Comparison of ENCODE assay signal across 26 cellular contexts in genomic region chr2:239870863-239871262, GRCh38.
A peak's percentile ranks its signal among the peaks of the same experiment; 100 is the strongest.
DNase-seq lines count a peak whose midpoint lies in the region; FAIRE-seq and TF ChIP-seq lines count a peak whose summit lies in the region.
"Had no signal": no experiment of that assay in that cellular context is flagged by ENCODE, and none has a peak within 500 bp of the region (broad histone marks: within the 10 kb centered on the region; RNA-seq: fewer than 3 reads in every experiment).

No MANE protein-coding gene starts in this region.

- H2AFZ ChIP-seq in trophoblast cell (ENCODE audit: insufficient read depth, low read length, poor library complexity) = no peak overlapping the region
- H2AFZ ChIP-seq: GM23248 had no signal

- H3K4me3 ChIP-seq in endodermal cell (ENCODE audit: low read length) (no peak overlapping the region), trophoblast cell (ENCODE audit: low read depth, low read length) (peak overlapping the region; percentile 2), vagina (no peak overlapping the region)
- H3K4me3 ChIP-seq: GM23248 had no signal

- no peak overlapping the region for H4K91ac ChIP-seq in trophoblast cell (ENCODE audit: low read depth, low read length)

- H3K4me2 ChIP-seq in trophoblast cell (ENCODE audit: low read length) = no peak overlapping the region

- H3K27me3 Mint-ChIP-seq in endodermal cell (ENCODE audit: insufficient read depth) = peaks cover 23% of the 10 kb centered on the region

- no peak for TF ChIP-seq POLR2A in vagina (IDR thresholded peaks at IDR 0.05)
- no peak for TF ChIP-seq POLR2A in GM12892 (IDR thresholded peaks at IDR 0.05; ENCODE audit: low read depth, low read length)

- H3K4me1 Mint-ChIP-seq in endodermal cell = no peaks in the 10 kb centered on the region
- H3K4me1 Mint-ChIP-seq: CD8-positive, alpha-beta memory T cell had no signal

- H3K9ac ChIP-seq in endodermal cell (ENCODE audit: extremely low read depth, low read length, poor library complexity, severe bottlenecking) = no peak overlapping the region
- H3K9ac ChIP-seq in trophoblast cell (ENCODE audit: low read length) = no peak overlapping the region
- H3K9ac ChIP-seq: GM23248 had no signal

- no peaks in the 10 kb centered on the region for H3K79me1 ChIP-seq in trophoblast cell (ENCODE audit: low read length)

- H3K4me1 ChIP-seq in endodermal cell (ENCODE audit: control insufficient read depth, insufficient read depth, low read length) = no peaks in the 10 kb centered on the region
- no peaks in the 10 kb centered on the region for H3K4me1 ChIP-seq in trophoblast cell (ENCODE audit: control insufficient read depth in 1 of 2, insufficient read depth in 2 of 2, low read length in 2 of 2)
- no peaks in the 10 kb centered on the region for H3K4me1 ChIP-seq in vagina

- H3K27me3 ChIP-seq in endodermal cell (ENCODE audit: control insufficient read depth, insufficient read depth, low read length, poor library complexity, severe bottlenecking) (peaks cover 2% of the 10 kb centered on the region), trophoblast cell (ENCODE audit: insufficient read depth, low read length) (no peaks in the 10 kb centered on the region), vagina (no peaks in the 10 kb centered on the region)

- H3K27ac Mint-ChIP-seq in endodermal cell = no peak overlapping the region
- H3K27ac Mint-ChIP-seq: CD8-positive, alpha-beta memory T cell; H9; HFFc6 had no signal

- no peak overlapping the region for H2BK120ac ChIP-seq in trophoblast cell (ENCODE audit: insufficient read depth, low read length, poor library complexity)

- FAIRE-seq in GM12892 (lab: Jason Lieb, UNC) = no peak
- FAIRE-seq: GM12891, GM18507 had no signal

- no peak overlapping the region for H2BK12ac ChIP-seq in trophoblast cell (ENCODE audit: low read length)

- H3K4ac ChIP-seq in trophoblast cell (ENCODE audit: low read depth, low read length) = no peak overlapping the region

- H3K23ac ChIP-seq in trophoblast cell (ENCODE audit: low read length) = no peak overlapping the region

- WGBS in endodermal cell (ENCODE audit: insufficient coverage in 1 of 2, insufficient read length in 1 of 2), 2 experiments = 85 to 89% methylated on average over 9 to 12 of the region's 12 CpGs
- WGBS in trophoblast cell (ENCODE audit: extremely low coverage, insufficient coverage, insufficient read length) = no CpG with 5 or more reads among the region's 12 CpGs

- intact Hi-C loops in vagina (cut with DNase I) = loop anchor here (10.0 kb wide), 1 partner anchor 826 kb away; no protein-coding TSS in a partner anchor

- TF ChIP-seq CTCF in endodermal cell (conservative IDR thresholded peaks at IDR 0.05) = no peak
- TF ChIP-seq CTCF in vagina (IDR thresholded peaks at IDR 0.05) = no peak

- no peak overlapping the region for H3K18ac ChIP-seq in trophoblast cell (ENCODE audit: low read length)

- H2AK5ac ChIP-seq in trophoblast cell (ENCODE audit: low read length) = no peak overlapping the region

- no peak overlapping the region for H2BK5ac ChIP-seq in trophoblast cell (ENCODE audit: low read depth, low read length, poor library complexity)

- H3K14ac ChIP-seq in trophoblast cell (ENCODE audit: low read length) = no peak overlapping the region

- H4K12ac ChIP-seq in trophoblast cell (ENCODE audit: low read depth, low read length) = no peak overlapping the region

- H3K9me3 ChIP-seq in endodermal cell (ENCODE audit: control insufficient read depth, low read length) (peaks cover 22% of the 10 kb centered on the region), trophoblast cell (ENCODE audit: insufficient read depth, low read depth, low read length) (peaks cover 16% of the 10 kb centered on the region), vagina (no peaks in the 10 kb centered on the region)

- no peaks in the 10 kb centered on the region for H3K36me3 ChIP-seq in endodermal cell (ENCODE audit: control insufficient read depth, insufficient read depth, low read length)
- H3K36me3 ChIP-seq in trophoblast cell (ENCODE audit: control insufficient read depth in 1 of 2, insufficient read depth in 2 of 2, low read length in 2 of 2) = no peaks in the 10 kb centered on the region
- H3K36me3 ChIP-seq in vagina = no peaks in the 10 kb centered on the region

- H3K36me3 Mint-ChIP-seq in endodermal cell (ENCODE audit: low read depth) = no peaks in the 10 kb centered on the region
- H3K36me3 Mint-ChIP-seq: CD8-positive, alpha-beta memory T cell had no signal

- H3K9me3 Mint-ChIP-seq in endodermal cell = peaks cover 7% of the 10 kb centered on the region
- H3K9me3 Mint-ChIP-seq: CD8-positive, alpha-beta memory T cell; H9 had no signal

- no peak overlapping the region for H4K8ac ChIP-seq in trophoblast cell (ENCODE audit: low read depth, low read length)

- DNase-seq in activated CD8-positive, alpha-beta memory T cell treated with anti-CD3 and anti-CD28 coated beads for 24 hours = peak; percentile 28
- no peak for DNase-seq in activated CD8-positive, alpha-beta memory T cell treated with anti-CD3 and anti-CD28 coated beads, Interleukin-2, amount 50 U/mL, for 4 hours
- peak; percentile 32 for DNase-seq in endodermal cell
- DNase-seq in trophoblast cell = no peak
- DNase-seq in vagina (ENCODE audit: extremely low spot score in 2 of 2) = peak; percentile 25 to 31
- no peak for DNase-seq in effector CD4-positive, alpha-beta T cell
- no peak for DNase-seq in GM12892 (ENCODE audit: insufficient read length)
- DNase-seq: 8988T; Calu3; CD8-positive, alpha-beta memory T cell; DMS153; GM23248; H9; HFFc6; Karpas-422; NCI-H1048; NCI-H1417 treated with DMSO at 0.1 percent for 48 hours; NCI-H187; NCI-H2227 treated with DMSO at 0.1 percent for 48 hours; NCI-H510A treated with DMSO at 0.1 percent for 48 hours; NCI-H748 treated with DMSO at 0.1 percent for 48 hours; SIG-M5 had no signal

- no peak overlapping the region for H3K4me3 Mint-ChIP-seq in endodermal cell
- H3K4me3 Mint-ChIP-seq: CD8-positive, alpha-beta memory T cell; H9; HFFc6 had no signal

- no peak overlapping the region for H3K27ac ChIP-seq in endodermal cell (ENCODE audit: low read depth, low read length)
- H3K27ac ChIP-seq in trophoblast cell (ENCODE audit: low read depth, low read length) = no peak overlapping the region
- H3K27ac ChIP-seq in vagina = no peak overlapping the region
- H3K27ac ChIP-seq: C4-2B, GM23248, RWPE1 had no signal

- no peaks in the 10 kb centered on the region for H3K79me2 ChIP-seq in trophoblast cell (ENCODE audit: control insufficient read depth, insufficient read depth, low read length, poor library complexity)

Comparison
In these comparisons a context has a peak if more than half of its experiments do, and no peak if none do; other contexts are left out.
1. DNase-seq: peak in activated CD8-positive, alpha-beta memory T cell treated with anti-CD3 and anti-CD28 coated beads for 24 hours (single experiment), endodermal cell (single experiment) and vagina (2 of 2); none in activated CD8-positive, alpha-beta memory T cell treated with anti-CD3 and anti-CD28 coated beads, Interleukin-2, amount 50 U/mL, for 4 hours (single experiment), trophoblast cell (0 of 2), effector CD4-positive, alpha-beta T cell (single experiment) and GM12892 (single experiment).